ENCODE assay signal across 17 cellular contexts in the genomic region with DNA sequence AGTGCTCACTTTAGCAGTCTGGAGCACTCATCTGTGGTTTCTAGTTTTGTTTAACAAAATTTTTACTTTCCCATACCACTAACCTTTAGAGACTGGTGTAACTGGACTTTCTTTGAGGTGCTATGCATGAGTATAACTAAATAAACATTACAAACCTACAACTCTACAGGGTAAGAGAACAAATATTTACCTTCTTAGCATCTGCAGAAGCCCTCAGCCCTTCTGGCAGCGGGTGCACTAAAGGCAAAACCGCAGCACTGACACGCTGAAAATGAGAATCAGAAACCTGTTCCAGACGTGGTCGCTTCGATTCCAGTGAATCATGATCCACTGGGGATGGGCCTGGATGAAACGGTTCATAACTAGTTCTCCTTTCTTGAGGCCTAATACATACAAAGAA. TPM values are rescaled to one million over a fixed set of nuclear protein-coding genes. Genes with fewer than 3 reads are reported as not detected.
A peak's percentile ranks its signal among the peaks of the same experiment; 100 is the strongest.
DNase-seq lines count a peak whose midpoint lies in the region; ATAC-seq, FAIRE-seq and TF ChIP-seq lines count a peak whose summit lies in the region.
"Had no signal": no experiment of that assay in that cellular context is flagged by ENCODE, and none has a peak within 500 bp of the region (broad histone marks: within the 10 kb centered on the region; RNA-seq: fewer than 3 reads in every experiment).

No MANE protein-coding gene starts in this region.

- H3K4me1 Mint-ChIP-seq in astrocyte (ENCODE audit: low read depth, unreplicated experiment), result no peaks in the 10 kb centered on the region

- H3K4me2 ChIP-seq in astrocyte (ENCODE audit: low read length), result no peak overlapping the region

- no peak overlapping the region for H3K9ac ChIP-seq in astrocyte (ENCODE audit: low read length)

- no peak overlapping the region for H3K4me3 Mint-ChIP-seq in astrocyte (ENCODE audit: unreplicated experiment)
- H3K4me3 Mint-ChIP-seq: activated T-cell treated with anti-CD3 and anti-CD28 coated beads, Interleukin-2, amount 50 U/mL, for 4 hours; naive B cell had no signal

- H3K4me3 ChIP-seq in astrocyte (ENCODE audit: insufficient read depth, low read depth, low read length), result no peak overlapping the region
- H3K4me3 ChIP-seq in lower lobe of right lung, result no peak overlapping the region

- H3K36me3 Mint-ChIP-seq in astrocyte (ENCODE audit: low read depth, unreplicated experiment), result peaks cover 6% of the 10 kb centered on the region

- TF ChIP-seq CTCF in astrocyte (IDR thresholded peaks at IDR 0.05; ENCODE audit: insufficient read depth, low read depth, low read length) (no peak), lower lobe of right lung (IDR thresholded peaks at IDR 0.05) (no peak)

- H2AFZ ChIP-seq in astrocyte (ENCODE audit: low read depth, low read length), result no peak overlapping the region

- H3K4me1 ChIP-seq in astrocyte (ENCODE audit: insufficient read depth, low read length) (no peaks in the 10 kb centered on the region), lower lobe of right lung (no peaks in the 10 kb centered on the region)

- H3K9me3 Mint-ChIP-seq in astrocyte (ENCODE audit: unreplicated experiment), result no peaks in the 10 kb centered on the region
- H3K9me3 Mint-ChIP-seq: activated T-cell treated with anti-CD3 and anti-CD28 coated beads, Interleukin-2, amount 50 U/mL, for 4 hours; naive B cell had no signal

- H3K9me3 ChIP-seq in astrocyte (ENCODE audit: insufficient read depth, low read depth, low read length), result no peaks in the 10 kb centered on the region
- no peaks in the 10 kb centered on the region for H3K9me3 ChIP-seq in lower lobe of right lung

- DNase-seq in COLO668 (lab: John Stamatoyannopoulos, UW; ENCODE audit: unreplicated experiment) (peak; percentile 42), LHCN-M2 (ENCODE audit: low read depth) (peak; percentile 27), astrocyte (ENCODE audit: low read depth) (peak; percentile 59), lower lobe of right lung (no peak), 8988T (no peak)
- no peak for DNase-seq in stimulated activated CD4-positive, alpha-beta T cell treated with anti-CD3 and anti-CD28 coated beads, Interleukin-1b, Interleukin-23, amount 100 ng/mL, for 48 hours
- DNase-seq: activated T-cell treated with anti-CD3 and anti-CD28 coated beads, Interleukin-2, amount 50 U/mL, for 4 hours; C1 segment of cervical spinal cord; GOT3; kidney; naive B cell; right cardiac atrium; stimulated activated CD4-positive, alpha-beta T cell treated with anti-CD3 and anti-CD28 coated beads, Interleukin-4, amount 100 ng/mL, for 4 hours; stimulated activated naive CD4-positive, alpha-beta T cell had no signal

- H3K27me3 ChIP-seq in astrocyte (ENCODE audit: insufficient read depth, low read length), result no peaks in the 10 kb centered on the region
- H3K27me3 ChIP-seq in lower lobe of right lung (ENCODE audit: low read depth), result no peaks in the 10 kb centered on the region

- peak; percentile 86 to 97 for ATAC-seq in lower lobe of right lung
- ATAC-seq in HG03520 (IDR thresholded peaks at IDR 0.05; ENCODE audit: unreplicated experiment), result no peak
- no peak for ATAC-seq in GM19324 (IDR thresholded peaks at IDR 0.05; ENCODE audit: low FRiP score, unreplicated experiment)
- ATAC-seq: activated CD4-positive, CD25-positive, alpha-beta regulatory T cell treated with anti-CD3 and anti-CD28 coated beads, Interleukin-2, amount 50 U/mL, for 24 hours; activated T-cell treated with anti-CD3 and anti-CD28 coated beads, Interleukin-2, amount 50 U/mL, for 4 hours; right cardiac atrium had no signal

- H3K27ac ChIP-seq in astrocyte (ENCODE audit: low read depth, low read length) (no peak overlapping the region), lower lobe of right lung (no peak overlapping the region)

- H3K36me3 ChIP-seq in astrocyte (ENCODE audit: insufficient read depth, low read length), result peaks cover 10% of the 10 kb centered on the region
- H3K36me3 ChIP-seq in lower lobe of right lung, result peaks cover 27% of the 10 kb centered on the region

- peaks cover 42% of the 10 kb centered on the region for H4K20me1 ChIP-seq in astrocyte (ENCODE audit: insufficient read depth, low read length)

- no peaks in the 10 kb centered on the region for H3K27me3 Mint-ChIP-seq in astrocyte (ENCODE audit: low read depth, unreplicated experiment)
- H3K27me3 Mint-ChIP-seq: naive B cell had no signal

- H3K27ac Mint-ChIP-seq in astrocyte (ENCODE audit: unreplicated experiment), result no peak overlapping the region
- H3K27ac Mint-ChIP-seq: naive B cell had no signal

- peaks cover 51% of the 10 kb centered on the region for H3K79me2 ChIP-seq in astrocyte (ENCODE audit: insufficient read depth, low read length)

- no peak for FAIRE-seq in astrocyte (lab: Jason Lieb, UNC)
- FAIRE-seq: kidney had no signal

- intact Hi-C loops in lower lobe of right lung (cut with DNase I), result no loop called here

RNA-seq across cellular contexts. Expression of a gene that starts 43.7 kb away (rescaled TPM):
- total RNA-seq in LHCN-M2 (2014; rRNA removed), result 43.9 and 65.4 TPM in 2 replicates
- polyA plus RNA-seq in LHCN-M2 (2012), result 32.7 TPM
- 119 and 121 TPM in 2 replicates for total RNA-seq in astrocyte
- 137 TPM for total RNA-seq in lower lobe of right lung

RNA-seq across cellular contexts. Expression of a gene that starts 45.4 kb away (rescaled TPM):
- total RNA-seq in LHCN-M2 (2014; rRNA removed) (13.9 and 14.2 TPM in 2 replicates), astrocyte (21.9 and 25.5 TPM in 2 replicates), lower lobe of right lung (24.3 TPM)
- 5.7 TPM for polyA plus RNA-seq in LHCN-M2 (2012)

Comparison
In these comparisons a context has a peak if more than half of its experiments do, and no peak if none do; other contexts are left out.
1. DNase-seq: peak in COLO668 (single experiment), LHCN-M2 (single experiment) and astrocyte (single experiment); none in lower lobe of right lung (single experiment), 8988T (single experiment) and stimulated activated CD4-positive, alpha-beta T cell treated with anti-CD3 and anti-CD28 coated beads, Interleukin-1b, Interleukin-23, amount 100 ng/mL, for 48 hours (single experiment).
2. ATAC-seq: peak in lower lobe of right lung (2 of 2); none in HG03520 (single experiment) and GM19324 (single experiment).